ENCODE assay signal across 8 cellular contexts in the genomic region with DNA sequence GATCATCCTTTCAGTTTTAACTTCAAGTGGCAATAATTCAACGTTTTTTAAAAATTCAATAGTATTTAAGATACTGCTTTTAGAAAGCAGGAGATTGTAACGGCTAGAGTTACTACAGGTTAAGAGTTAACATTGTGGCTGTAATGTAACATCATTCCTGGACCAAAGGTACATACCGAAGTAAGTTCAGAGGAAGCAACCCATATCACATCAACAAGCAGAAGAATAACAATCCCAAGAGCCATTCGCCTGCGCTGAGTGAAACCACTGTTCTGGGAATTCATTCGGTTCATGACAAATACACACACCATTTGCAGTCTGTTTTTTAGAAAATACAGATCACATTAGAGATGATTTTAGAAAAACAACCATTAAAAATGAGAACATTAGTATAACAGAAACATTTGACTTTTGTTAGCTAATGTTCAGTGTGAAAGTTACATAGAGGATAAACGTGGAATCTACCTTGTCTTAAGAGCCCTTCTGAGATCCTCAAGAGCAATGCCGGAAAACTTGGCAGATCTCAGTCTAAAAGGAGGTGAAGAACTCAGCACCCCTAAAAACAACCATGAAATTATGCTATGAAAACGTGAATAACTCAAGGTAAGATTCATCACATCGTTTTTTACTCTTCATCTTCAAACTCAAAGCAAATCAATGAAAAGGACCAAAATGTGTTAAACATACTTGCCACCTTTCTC. TPM values are rescaled to one million over a fixed set of nuclear protein-coding genes. Genes with fewer than 3 reads are reported as not detected.
DNase-seq lines count a peak whose midpoint lies in the region; ATAC-seq and TF ChIP-seq lines count a peak whose summit lies in the region.

No MANE protein-coding gene starts in this region.

- peaks cover 0 to 20% of the 10 kb centered on the region in 2 donors for H3K4me1 ChIP-seq in right atrium auricular region
- peaks cover 14 to 44% (median 26%) of the 10 kb centered on the region in 4 donors for H3K4me1 ChIP-seq in stomach

- H3K9me3 Mint-ChIP-seq in activated T-helper 2 cell treated with anti-CD3 and anti-CD28 coated beads, Interferon-gamma antibody, Interleukin-2, Interleukin-4, amounts not matched to agents 10 μg/mL and 5 μg/mL and 100 μg/mL, durations not matched to agents 14 hours and 24 hours and 36 hours, result no peaks in the 10 kb centered on the region

- TF ChIP-seq CTCF in right atrium auricular region (IDR thresholded peaks at IDR 0.05) (no peak), stomach (IDR thresholded peaks at IDR 0.05) (no peak)

- H3K4me3 ChIP-seq in right atrium auricular region (peak overlapping the region; percentile 87 to 95), stomach (peak overlapping the region; percentile 86 to 96 (median 91))

- TF ChIP-seq EP300 in stomach (IDR thresholded peaks at IDR 0.05), result no peak

- H3K36me3 ChIP-seq in right atrium auricular region (peaks cover 7% of the 10 kb centered on the region), stomach (peaks cover 3 to 23% (median 18%) of the 10 kb centered on the region in 4 donors)

- DNase-seq in right atrium auricular region (ENCODE audit: low spot score) (no peak), cardiac septum (ENCODE audit: low spot score) (no peak), iris pigment epithelial cell (ENCODE audit: low read depth) (peak; percentile 31), stomach (no peak), NOMO-1 (lab: John Stamatoyannopoulos, UW; ENCODE audit: unreplicated experiment in 2 of 2) (no peak)
- DNase-seq in activated T-helper 2 cell treated with anti-CD3 and anti-CD28 coated beads, Interferon-gamma antibody, Interleukin-2, Interleukin-4, amounts not matched to agents 10 μg/mL and 5 μg/mL and 100 μg/mL, durations not matched to agents 14 hours and 24 hours and 36 hours (ENCODE audit: low spot score), result no peak

- peaks cover 25% of the 10 kb centered on the region for H3K36me3 Mint-ChIP-seq in activated T-helper 2 cell treated with anti-CD3 and anti-CD28 coated beads, Interferon-gamma antibody, Interleukin-2, Interleukin-4, amounts not matched to agents 10 μg/mL and 5 μg/mL and 100 μg/mL, durations not matched to agents 14 hours and 24 hours and 36 hours (ENCODE audit: low read depth)

- intact Hi-C loops in cardiac septum (cut with DNase I) (no loop called here), stomach (cut with DNase I; ENCODE audit: low total_unique reads) (no loop called here)
- intact Hi-C loops in activated T-helper 2 cell treated with anti-CD3 and anti-CD28 coated beads, Interferon-gamma antibody, Interleukin-2, Interleukin-4, amounts not matched to agents 10 μg/mL and 5 μg/mL and 100 μg/mL, durations not matched to agents 14 hours and 24 hours and 36 hours (cut with micrococcal nuclease), result loop anchor here (2.0 to 10.0 kb wide), 2 partner anchors 20 to 220 kb away; no protein-coding TSS in a partner anchor

- H3K9me3 ChIP-seq in right atrium auricular region (no peaks in the 10 kb centered on the region), stomach (no peaks in the 10 kb centered on the region)

- H3K27me3 Mint-ChIP-seq in activated T-helper 2 cell treated with anti-CD3 and anti-CD28 coated beads, Interferon-gamma antibody, Interleukin-2, Interleukin-4, amounts not matched to agents 10 μg/mL and 5 μg/mL and 100 μg/mL, durations not matched to agents 14 hours and 24 hours and 36 hours (ENCODE audit: low read depth), result peaks cover 3% of the 10 kb centered on the region

- no peaks in the 10 kb centered on the region for H3K27me3 ChIP-seq in right atrium auricular region
- H3K27me3 ChIP-seq in stomach, result no peaks in the 10 kb centered on the region

- peak overlapping the region; percentile 85 for H3K27ac Mint-ChIP-seq in activated T-helper 2 cell treated with anti-CD3 and anti-CD28 coated beads, Interferon-gamma antibody, Interleukin-2, Interleukin-4, amounts not matched to agents 10 μg/mL and 5 μg/mL and 100 μg/mL, durations not matched to agents 14 hours and 24 hours and 36 hours

- peaks cover 38% of the 10 kb centered on the region for H3K4me1 Mint-ChIP-seq in activated T-helper 2 cell treated with anti-CD3 and anti-CD28 coated beads, Interferon-gamma antibody, Interleukin-2, Interleukin-4, amounts not matched to agents 10 μg/mL and 5 μg/mL and 100 μg/mL, durations not matched to agents 14 hours and 24 hours and 36 hours (ENCODE audit: low read depth)

- ATAC-seq in HG03139 (IDR thresholded peaks at IDR 0.05; ENCODE audit: unreplicated experiment) (no peak), GM21526 (IDR thresholded peaks at IDR 0.05; ENCODE audit: low FRiP score, unreplicated experiment) (no peak)

- no peak for TF ChIP-seq POLR2A in stomach (IDR thresholded peaks at IDR 0.05)

- 11 to 21% (median 15%) methylated on average over 10 of the region's 10 CpGs for WGBS in stomach, 5 donors

- peak overlapping the region; percentile 91 for H3K4me3 Mint-ChIP-seq in activated T-helper 2 cell treated with anti-CD3 and anti-CD28 coated beads, Interferon-gamma antibody, Interleukin-2, Interleukin-4, amounts not matched to agents 10 μg/mL and 5 μg/mL and 100 μg/mL, durations not matched to agents 14 hours and 24 hours and 36 hours (ENCODE audit: low read depth)

- H3K27ac ChIP-seq in right atrium auricular region, result peak overlapping the region; percentile 95 to 98
- H3K27ac ChIP-seq in stomach, result peak overlapping the region; percentile 95 to 99 (median 97)

RNA-seq across cellular contexts. Expression of gene SLC35F5, which starts 1.3 kb away (rescaled TPM):
- total RNA-seq in right atrium auricular region (10 to 100 TPM; 38.7 to 54.3 TPM), cardiac septum (66.3 TPM), stomach (100 to 1,000 TPM in 3 of 5 donors, 10 to 100 TPM in 2; 91.7 to 399 (median 108) TPM)
- 39.6 and 41.8 TPM in 2 replicates for total RNA-seq in activated T-helper 2 cell treated with anti-CD3 and anti-CD28 coated beads, Interferon-gamma antibody, Interleukin-2, Interleukin-4, amounts not matched to agents 10 μg/mL and 5 μg/mL and 100 μg/mL, durations not matched to agents 14 hours and 24 hours and 36 hours
- 10 to 100 TPM in 2 of 3 donors, 1 to 10 TPM in 1; 8.7 to 15.1 (median 12.5) TPM for polyA plus RNA-seq in stomach
